Comparison of ENCODE assay signal across 9 cellular contexts in the genomic region with DNA sequence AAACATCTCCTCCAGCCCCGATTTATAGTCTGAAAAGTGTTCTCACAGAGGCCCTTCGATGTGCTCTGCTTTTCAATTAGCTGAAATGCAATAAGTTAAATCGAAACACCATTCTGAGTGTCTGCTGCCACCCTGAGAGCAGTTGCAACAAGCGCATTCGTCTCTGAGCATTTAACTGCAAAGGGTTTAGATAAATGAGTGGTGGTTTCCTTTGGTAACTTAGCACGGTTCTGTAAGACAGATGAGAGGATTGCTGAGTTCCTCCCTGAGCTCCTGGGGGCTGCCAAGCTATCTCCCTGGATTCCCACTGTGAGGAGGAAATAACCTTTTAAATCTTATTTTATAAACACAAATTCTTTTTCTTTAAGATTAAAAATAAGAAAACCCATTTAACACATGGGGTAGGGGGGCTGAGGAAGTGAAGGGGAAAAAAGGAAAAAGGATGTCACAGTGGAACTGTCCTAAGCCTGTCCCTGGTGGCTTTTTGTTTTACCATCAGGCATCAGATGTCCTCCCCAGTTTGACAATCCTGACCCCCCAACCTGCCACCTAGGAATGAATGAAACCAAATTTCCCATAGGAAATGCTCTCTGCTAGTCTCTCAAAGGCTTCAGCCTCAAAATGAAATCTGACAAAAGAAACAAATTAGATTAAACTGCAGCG. TPM values are rescaled to one million over a fixed set of nuclear protein-coding genes. Genes with fewer than 3 reads are reported as not detected.
DNase-seq lines count a peak whose midpoint lies in the region; ATAC-seq and TF ChIP-seq lines count a peak whose summit lies in the region.
"Had no signal": no experiment of that assay in that cellular context is flagged by ENCODE, and none has a peak within 500 bp of the region (broad histone marks: within the 10 kb centered on the region; RNA-seq: fewer than 3 reads in every experiment).

No MANE protein-coding gene starts in this region.

- no peak overlapping the region for H3K4me3 Mint-ChIP-seq in activated CD8-positive, alpha-beta memory T cell treated with anti-CD3 and anti-CD28 coated beads, Interleukin-2, amount 10 ng/mL, durations not matched to agents 7 days and 5 days
- no peak overlapping the region for H3K4me3 Mint-ChIP-seq in activated naive CD4-positive, alpha-beta T cell treated with anti-CD3 and anti-CD28 coated beads, Interleukin-2, amount 10 ng/mL, durations not matched to agents 7 days and 5 days
- H3K4me3 Mint-ChIP-seq in glutamatergic neuron (ENCODE audit: unreplicated experiment), result peak overlapping the region; percentile 67
- H3K4me3 Mint-ChIP-seq: central memory CD8-positive, alpha-beta T cell had no signal

- DNase-seq in activated CD8-positive, alpha-beta memory T cell treated with anti-CD3 and anti-CD28 coated beads, Interleukin-2, amount 10 ng/mL, durations not matched to agents 7 days and 5 days, result peak; percentile 62
- no peak for DNase-seq in activated CD8-positive, alpha-beta memory T cell treated with anti-CD3 and anti-CD28 coated beads, Interleukin-2, amount 50 U/mL, for 48 hours
- peak; percentile 89 for DNase-seq in NCI-H748 (lab: John Stamatoyannopoulos, UW; ENCODE audit: unreplicated experiment)
- peak; percentile 72 for DNase-seq in activated naive CD4-positive, alpha-beta T cell treated with anti-CD3 and anti-CD28 coated beads, Interleukin-2, amount 10 ng/mL, durations not matched to agents 7 days and 5 days
- DNase-seq in glutamatergic neuron, result peak; percentile 33
- DNase-seq in omental fat pad (ENCODE audit: low spot score), result no peak
- DNase-seq in HuH-7 (ENCODE audit: low spot score), result no peak

- CTCF ChIA-PET in activated CD8-positive, alpha-beta memory T cell treated with anti-CD3 and anti-CD28 coated beads, Interleukin-2, amount 10 ng/mL, durations not matched to agents 7 days and 5 days (lab: Charles Lee), result interaction anchor here (0.6 to 3.4 kb wide), 17 partner anchors 11 to 779 kb away, joined by 3 to 27 read pairs (median 4); partner anchors contain the start of gene KLF7
- CTCF ChIA-PET in activated naive CD4-positive, alpha-beta T cell treated with anti-CD3 and anti-CD28 coated beads, Interleukin-2, amount 10 ng/mL, durations not matched to agents 7 days and 5 days (lab: Charles Lee), result interaction anchor here (0.7 to 8.7 kb wide), 33 partner anchors 29 to 914 kb away, joined by 3 to 97 read pairs (median 5); partner anchors contain the start of gene KLF7

- peak; percentile 71 for ATAC-seq in activated CD8-positive, alpha-beta memory T cell treated with anti-CD3 and anti-CD28 coated beads, Interleukin-2, amount 10 ng/mL, durations not matched to agents 7 days and 5 days
- ATAC-seq in HG03520 (IDR thresholded peaks at IDR 0.05; ENCODE audit: unreplicated experiment) (peak; percentile 53), omental fat pad (ENCODE audit: low FRiP score) (peak; percentile 71)

- TF ChIP-seq CTCF in glutamatergic neuron (IDR thresholded peaks at IDR 0.05; ENCODE audit: partially characterized antibody, unreplicated experiment) (no peak), omental fat pad (IDR thresholded peaks at IDR 0.05) (no peak)

- peaks cover 4% of the 10 kb centered on the region for H3K27me3 Mint-ChIP-seq in activated CD8-positive, alpha-beta memory T cell treated with anti-CD3 and anti-CD28 coated beads, Interleukin-2, amount 10 ng/mL, durations not matched to agents 7 days and 5 days
- H3K27me3 Mint-ChIP-seq in activated naive CD4-positive, alpha-beta T cell treated with anti-CD3 and anti-CD28 coated beads, Interleukin-2, amount 10 ng/mL, durations not matched to agents 7 days and 5 days, result peaks cover 7% of the 10 kb centered on the region
- peaks cover 20% of the 10 kb centered on the region for H3K27me3 Mint-ChIP-seq in glutamatergic neuron (ENCODE audit: unreplicated experiment)
- H3K27me3 Mint-ChIP-seq: central memory CD8-positive, alpha-beta T cell had no signal

- H3K36me3 Mint-ChIP-seq in activated CD8-positive, alpha-beta memory T cell treated with anti-CD3 and anti-CD28 coated beads, Interleukin-2, amount 10 ng/mL, durations not matched to agents 7 days and 5 days, result no peaks in the 10 kb centered on the region
- H3K36me3 Mint-ChIP-seq in activated naive CD4-positive, alpha-beta T cell treated with anti-CD3 and anti-CD28 coated beads, Interleukin-2, amount 10 ng/mL, durations not matched to agents 7 days and 5 days, result no peaks in the 10 kb centered on the region
- no peaks in the 10 kb centered on the region for H3K36me3 Mint-ChIP-seq in glutamatergic neuron (ENCODE audit: unreplicated experiment)

- no peaks in the 10 kb centered on the region for H3K9me3 Mint-ChIP-seq in activated CD8-positive, alpha-beta memory T cell treated with anti-CD3 and anti-CD28 coated beads, Interleukin-2, amount 10 ng/mL, durations not matched to agents 7 days and 5 days (ENCODE audit: low read depth)
- H3K9me3 Mint-ChIP-seq in activated naive CD4-positive, alpha-beta T cell treated with anti-CD3 and anti-CD28 coated beads, Interleukin-2, amount 10 ng/mL, durations not matched to agents 7 days and 5 days, result no peaks in the 10 kb centered on the region
- peaks cover 34% of the 10 kb centered on the region for H3K9me3 Mint-ChIP-seq in glutamatergic neuron (ENCODE audit: unreplicated experiment)
- H3K9me3 Mint-ChIP-seq: central memory CD8-positive, alpha-beta T cell had no signal

- H3K4me1 Mint-ChIP-seq in activated CD8-positive, alpha-beta memory T cell treated with anti-CD3 and anti-CD28 coated beads, Interleukin-2, amount 10 ng/mL, durations not matched to agents 7 days and 5 days, result peaks cover 12% of the 10 kb centered on the region
- peaks cover 23% of the 10 kb centered on the region for H3K4me1 Mint-ChIP-seq in activated naive CD4-positive, alpha-beta T cell treated with anti-CD3 and anti-CD28 coated beads, Interleukin-2, amount 10 ng/mL, durations not matched to agents 7 days and 5 days
- peaks cover 66% of the 10 kb centered on the region for H3K4me1 Mint-ChIP-seq in glutamatergic neuron (ENCODE audit: low read depth, unreplicated experiment)

- H3K27ac Mint-ChIP-seq in activated CD8-positive, alpha-beta memory T cell treated with anti-CD3 and anti-CD28 coated beads, Interleukin-2, amount 10 ng/mL, durations not matched to agents 7 days and 5 days, result no peak overlapping the region
- H3K27ac Mint-ChIP-seq in activated naive CD4-positive, alpha-beta T cell treated with anti-CD3 and anti-CD28 coated beads, Interleukin-2, amount 10 ng/mL, durations not matched to agents 7 days and 5 days, result no peak overlapping the region
- peak overlapping the region; percentile 95 for H3K27ac Mint-ChIP-seq in glutamatergic neuron (ENCODE audit: unreplicated experiment)

RNA-seq across cellular contexts. Expression of gene CREB1, which starts 56.4 kb away (rescaled TPM):
- 100 to 1,000 TPM; 101 to 115 TPM for total RNA-seq in activated CD8-positive, alpha-beta memory T cell treated with anti-CD3 and anti-CD28 coated beads, Interleukin-2, amount 10 ng/mL, durations not matched to agents 7 days and 5 days
- total RNA-seq in glutamatergic neuron (ENCODE audit: unreplicated experiment), result 108 TPM
- total RNA-seq in omental fat pad, result 10 to 100 TPM; 38.2 to 82.3 (median 49.4) TPM

Comparison
In these comparisons a context has a peak if more than half of its experiments do, and no peak if none do; other contexts are left out.
1. DNase-seq: peak in activated CD8-positive, alpha-beta memory T cell treated with anti-CD3 and anti-CD28 coated beads, Interleukin-2, amount 10 ng/mL, durations not matched to agents 7 days and 5 days (single experiment), NCI-H748 (single experiment), activated naive CD4-positive, alpha-beta T cell treated with anti-CD3 and anti-CD28 coated beads, Interleukin-2, amount 10 ng/mL, durations not matched to agents 7 days and 5 days (single experiment) and glutamatergic neuron (single experiment); none in activated CD8-positive, alpha-beta memory T cell treated with anti-CD3 and anti-CD28 coated beads, Interleukin-2, amount 50 U/mL, for 48 hours (single experiment), omental fat pad (single experiment) and HuH-7 (single experiment).
2. Peak in every context shown above with its lines, with median percentiles within 50 percentile points of each other: ATAC-seq.